Comparison of ENCODE assay signal across 17 cellular contexts in the genomic region with DNA sequence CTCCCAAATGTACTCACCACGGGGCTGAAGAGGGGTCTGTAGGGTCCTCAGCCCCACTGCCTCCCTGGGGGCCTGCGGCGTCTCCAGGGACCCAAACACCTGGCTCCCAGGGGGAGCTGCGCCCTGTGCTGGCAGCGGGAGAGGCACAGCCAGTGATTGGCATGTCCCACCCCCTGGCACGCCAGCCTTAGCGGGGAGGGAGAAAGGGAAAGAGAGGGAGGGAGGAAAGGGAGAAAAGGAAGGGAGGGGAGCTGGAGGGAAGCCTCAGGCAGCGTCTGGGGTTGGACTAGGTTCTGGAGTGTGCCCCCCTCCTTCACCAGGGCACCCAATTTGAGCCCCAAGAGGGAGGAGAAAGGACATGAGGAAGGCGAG. TPM values are rescaled to one million over a fixed set of nuclear protein-coding genes. Genes with fewer than 3 reads are reported as not detected.
A peak's percentile ranks its signal among the peaks of the same experiment; 100 is the strongest.
DNase-seq lines count a peak whose midpoint lies in the region; ATAC-seq and TF ChIP-seq lines count a peak whose summit lies in the region.
"Had no signal": no experiment of that assay in that cellular context is flagged by ENCODE, and none has a peak within 500 bp of the region (broad histone marks: within the 10 kb centered on the region; RNA-seq: fewer than 3 reads in every experiment).

A gene with protein sequence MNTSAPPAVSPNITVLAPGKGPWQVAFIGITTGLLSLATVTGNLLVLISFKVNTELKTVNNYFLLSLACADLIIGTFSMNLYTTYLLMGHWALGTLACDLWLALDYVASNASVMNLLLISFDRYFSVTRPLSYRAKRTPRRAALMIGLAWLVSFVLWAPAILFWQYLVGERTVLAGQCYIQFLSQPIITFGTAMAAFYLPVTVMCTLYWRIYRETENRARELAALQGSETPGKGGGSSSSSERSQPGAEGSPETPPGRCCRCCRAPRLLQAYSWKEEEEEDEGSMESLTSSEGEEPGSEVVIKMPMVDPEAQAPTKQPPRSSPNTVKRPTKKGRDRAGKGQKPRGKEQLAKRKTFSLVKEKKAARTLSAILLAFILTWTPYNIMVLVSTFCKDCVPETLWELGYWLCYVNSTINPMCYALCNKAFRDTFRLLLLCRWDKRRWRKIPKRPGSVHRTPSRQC (minus strand): TSS at position 163 of the 372 bp plus-strand sequence. CDS start 10,263 bp downstream, outside the sequence.

- H3K4me3 ChIP-seq in Panc1 (ENCODE audit: low read depth in 2 of 2, low read length in 2 of 2): peak within 1 kb of the TSS in 1 of 2 experiments; percentile 20; a peak in 2 of 4 replicates
- H3K4me3 ChIP-seq in epithelial cell of esophagus (ENCODE audit: low read length): peak within 1 kb of the TSS; percentile 33
- H3K4me3 ChIP-seq in parathyroid adenoma (ENCODE audit: low read depth, low read length): no peak within 1 kb of the TSS

- H3K9me3 Mint-ChIP-seq in Calu3 (ENCODE audit: low read depth, unreplicated experiment): no peaks in the 10 kb centered on the region
- H3K9me3 Mint-ChIP-seq: activated naive CD8-positive, alpha-beta T cell treated with anti-CD3 and anti-CD28 coated beads, Interleukin-2, amount 50 U/mL, for 24 hours had no signal

- peak within 1 kb of the TSS; percentile 72 for H2AFZ ChIP-seq in parathyroid adenoma

- H3K4me3 Mint-ChIP-seq in Calu3 (ENCODE audit: low read depth, unreplicated experiment): peak within 1 kb of the TSS; percentile 47
- H3K4me3 Mint-ChIP-seq: activated naive CD8-positive, alpha-beta T cell treated with anti-CD3 and anti-CD28 coated beads, Interleukin-2, amount 50 U/mL, for 24 hours had no signal

- CTCF ChIA-PET in Calu3 (lab: Charles Lee) (interaction anchor here (1.0 to 1.2 kb wide), 2 partner anchors 9 to 20 kb away, joined by 6 to 10 read pairs; no protein-coding TSS in a partner anchor), Panc1 (lab: Charles Lee) (interaction anchor here (1.1 kb wide), 1 partner anchor 103 kb away, joined by 4 read pairs; no protein-coding TSS in a partner anchor)

- H3K9ac ChIP-seq in parathyroid adenoma: no peak within 1 kb of the TSS

- POLR2A ChIA-PET in Panc1 (lab: Charles Lee): no interaction called here

- H3K36me3 ChIP-seq in Panc1 (ENCODE audit: control insufficient read depth, insufficient read depth, low read length) (no peaks in the 10 kb centered on the region), parathyroid adenoma (ENCODE audit: control insufficient read depth, insufficient read depth, low read length) (no peaks in the 10 kb centered on the region)

- TF ChIP-seq CTCF in Calu3 (IDR thresholded peaks at IDR 0.05; ENCODE audit: unreplicated experiment) (no peak), Panc1 (IDR thresholded peaks at IDR 0.05) (no peak), epithelial cell of esophagus (IDR thresholded peaks at IDR 0.05; ENCODE audit: insufficient read depth, low read depth, low read length, missing control alignments) (no peak), parathyroid adenoma (IDR thresholded peaks at IDR 0.05) (no peak)

- H3K27ac ChIP-seq in Panc1 (ENCODE audit: low read length): no peak within 1 kb of the TSS
- peak within 1 kb of the TSS; percentile 19 for H3K27ac ChIP-seq in parathyroid adenoma

- BruUV-seq in Calu3 (replicated peaks; lab: Mats Ljungman, UMichigan) (no TSS peak), Panc1 (replicated peaks; lab: Mats Ljungman, UMichigan) (no TSS peak)

- peak within 1 kb of the TSS; percentile 35 for H3K27ac Mint-ChIP-seq in Calu3 (ENCODE audit: unreplicated experiment)
- H3K27ac Mint-ChIP-seq: activated naive CD8-positive, alpha-beta T cell treated with anti-CD3 and anti-CD28 coated beads, Interleukin-2, amount 50 U/mL, for 24 hours had no signal

- peak; percentile 55 for ATAC-seq in Panc1
- no peak for ATAC-seq in HG03521 (IDR thresholded peaks at IDR 0.05; ENCODE audit: unreplicated experiment)
- ATAC-seq in GM19023 (IDR thresholded peaks at IDR 0.05; ENCODE audit: unreplicated experiment): no peak
- no peak for ATAC-seq in HG03432 (IDR thresholded peaks at IDR 0.05; ENCODE audit: unreplicated experiment)
- ATAC-seq: activated naive CD8-positive, alpha-beta T cell treated with anti-CD3 and anti-CD28 coated beads, Interleukin-2, amount 50 U/mL, for 24 hours; left ventricle myocardium superior had no signal

- DNase-seq in Calu3 (peak; percentile 31), Panc1 (ENCODE audit: low read depth, low spot score) (no peak), epithelial cell of esophagus (ENCODE audit: low read depth) (no peak), activated T-cell treated with anti-CD3 and anti-CD28 coated beads for 4 hours (no peak)
- DNase-seq: activated CD8-positive, alpha-beta memory T cell treated with anti-CD3 and anti-CD28 coated beads, Interleukin-2, amount 50 U/mL, for 4 hours; activated naive CD8-positive, alpha-beta T cell treated with anti-CD3 and anti-CD28 coated beads, Interleukin-2, amount 50 U/mL, for 24 hours; CD4-positive, alpha-beta memory T cell; effector memory CD4-positive, alpha-beta T cell; left ventricle myocardium superior; NCI-H446 treated with DMSO at 0.1 percent for 48 hours; stimulated activated CD4-positive, alpha-beta T cell treated with anti-CD3 and anti-CD28 coated beads, Interleukin-4, amount 100 ng/mL, for 24 hours had no signal

- no peaks in the 10 kb centered on the region for H3K79me2 ChIP-seq in parathyroid adenoma

- no peak within 1 kb of the TSS for H3K4me2 ChIP-seq in parathyroid adenoma (ENCODE audit: low read length)

- intact Hi-C loops in Calu3 (cut with micrococcal nuclease; ENCODE audit: unreplicated experiment) (no loop called here), Panc1 (cut with micrococcal nuclease; ENCODE audit: unreplicated experiment) (no loop called here)

- H3K27me3 ChIP-seq in Panc1 (ENCODE audit: control insufficient read depth, insufficient read depth, low read length): 0 out of 2 replicates have a peak, but pooled peaks cover 2% of the 10 kb centered on the region
- H3K27me3 ChIP-seq in parathyroid adenoma (ENCODE audit: control insufficient read depth, insufficient read depth, low read length): no peaks in the 10 kb centered on the region

- H3K4me1 ChIP-seq in Panc1 (ENCODE audit: control insufficient read depth, insufficient read depth, low read length) (peaks cover 7% of the 10 kb centered on the region; the same call in 1 of the 2 replicates), parathyroid adenoma (peaks cover 5% of the 10 kb centered on the region)

- peaks cover 19% of the 10 kb centered on the region for H3K4me1 Mint-ChIP-seq in Calu3 (ENCODE audit: low read depth, unreplicated experiment)

- H3K36me3 Mint-ChIP-seq in Calu3 (ENCODE audit: insufficient read depth, unreplicated experiment): no peaks in the 10 kb centered on the region
- H3K36me3 Mint-ChIP-seq: CD4-positive, alpha-beta memory T cell had no signal

- H3K9me3 ChIP-seq in Panc1 (ENCODE audit: control insufficient read depth, insufficient read depth, low read depth, low read length): no peaks in the 10 kb centered on the region
- H3K9me3 ChIP-seq in parathyroid adenoma (ENCODE audit: control insufficient read depth, low read length): no peaks in the 10 kb centered on the region

- H3K27me3 Mint-ChIP-seq in Calu3 (ENCODE audit: unreplicated experiment): peaks cover 95% of the 10 kb centered on the region

- in situ Hi-C loops in Panc1 (cut with HindIII; ENCODE audit: low pct_unique_long_range_greater_than_20kb, low sequenced_read_pairs): no loop called here

RNA-seq across cellular contexts. Expression of the gene that starts here (rescaled TPM):
- total RNA-seq in Calu3 (2022): not detected in 2 replicates
- not detected for total RNA-seq in Panc1 (2021; ENCODE audit: unreplicated experiment)
- polyA plus RNA-seq in Panc1 (2012; ENCODE audit: insufficient read length): not detected
- total RNA-seq: CD4-positive, alpha-beta memory T cell; glomerular endothelial cell; pulmonary artery endothelial cell had no signal
- polyA plus RNA-seq: CD4-positive, alpha-beta memory T cell had no signal

Comparison
In these comparisons a context has a peak if more than half of its experiments do, and no peak if none do; other contexts are left out.
1. Peak in DNase-seq in Calu3; RNA of the gene not detected or under 1 TPM.
2. Peak in ATAC-seq in Panc1; RNA of the gene not detected or under 1 TPM.